ENCODE assay signal across 8 cellular contexts in genomic region chr9:33676184-33676745, GRCh38.
DNase-seq lines count a peak whose midpoint lies in the region; ATAC-seq and TF ChIP-seq lines count a peak whose summit lies in the region.
"Not testable (repeated sequence)": the region's sequence is repeated elsewhere in the genome, so short reads cannot be mapped to it uniquely, and the experiment has no call there.

No MANE protein-coding gene starts in this region.

- H3K36me3 Mint-ChIP-seq in CD4-positive, CD25-positive, alpha-beta regulatory T cell; IgD-negative memory B cell; activated T-helper 2 cell treated with anti-CD3 and anti-CD28 coated beads, Interferon-gamma antibody, Interleukin-2, Interleukin-4, amounts not matched to agents 10 μg/mL and 5 μg/mL and 100 μg/mL, durations not matched to agents 14 hours and 24 hours and 36 hours (ENCODE audit: low read depth); effector memory CD8-positive, alpha-beta T cell (ENCODE audit: insufficient read depth); nephron progenitor cell (ENCODE audit: low read depth): not testable (repeated sequence)

- H3K9ac ChIP-seq in PC-3 (ENCODE audit: low read length) (peak overlapping the region; percentile 49), iPS-18a (ENCODE audit: low read length) (peak overlapping the region; percentile 69), stomach smooth muscle (ENCODE audit: low read length in 2 of 2) (peak overlapping the region; percentile 55 to 60)

- H3K79me2 ChIP-seq in PC-3 (ENCODE audit: low read length): not testable (repeated sequence)

- H4K20me1 ChIP-seq in PC-3 (ENCODE audit: low read length): not testable (repeated sequence)

- intact Hi-C loops in PC-3 (cut with micrococcal nuclease): not testable (repeated sequence)
- intact Hi-C loops in activated T-helper 2 cell treated with anti-CD3 and anti-CD28 coated beads, Interferon-gamma antibody, Interleukin-2, Interleukin-4, amounts not matched to agents 10 μg/mL and 5 μg/mL and 100 μg/mL, durations not matched to agents 14 hours and 24 hours and 36 hours (cut with micrococcal nuclease): loop anchor here (10.0 kb wide), 1 partner anchor 49 kb away; no protein-coding TSS in a partner anchor

- peaks cover 0 to 11% (median 2%) of the 10 kb centered on the region in 7 donors for H3K9me3 Mint-ChIP-seq in CD4-positive, CD25-positive, alpha-beta regulatory T cell
- peaks cover 5 to 12% (median 8%) of the 10 kb centered on the region in 3 donors for H3K9me3 Mint-ChIP-seq in IgD-negative memory B cell
- H3K9me3 Mint-ChIP-seq in activated T-helper 2 cell treated with anti-CD3 and anti-CD28 coated beads, Interferon-gamma antibody, Interleukin-2, Interleukin-4, amounts not matched to agents 10 μg/mL and 5 μg/mL and 100 μg/mL, durations not matched to agents 14 hours and 24 hours and 36 hours; effector memory CD8-positive, alpha-beta T cell: not testable (repeated sequence)
- peaks cover 18% of the 10 kb centered on the region for H3K9me3 Mint-ChIP-seq in nephron progenitor cell

- H2AFZ ChIP-seq in PC-3 (ENCODE audit: low read length): peak overlapping the region; percentile 85

- H3K27me3 Mint-ChIP-seq in CD4-positive, CD25-positive, alpha-beta regulatory T cell: peaks cover 83% of the 10 kb centered on the region
- peaks cover 48% of the 10 kb centered on the region for H3K27me3 Mint-ChIP-seq in IgD-negative memory B cell
- peaks cover 77% of the 10 kb centered on the region for H3K27me3 Mint-ChIP-seq in activated T-helper 2 cell treated with anti-CD3 and anti-CD28 coated beads, Interferon-gamma antibody, Interleukin-2, Interleukin-4, amounts not matched to agents 10 μg/mL and 5 μg/mL and 100 μg/mL, durations not matched to agents 14 hours and 24 hours and 36 hours (ENCODE audit: low read depth)
- H3K27me3 Mint-ChIP-seq in effector memory CD8-positive, alpha-beta T cell: peaks cover 73 to 86% of the 10 kb centered on the region in 2 donors
- H3K27me3 Mint-ChIP-seq in nephron progenitor cell (ENCODE audit: low read depth, poor library complexity): not testable (repeated sequence)

- H3F3A ChIP-seq in PC-3 (ENCODE audit: low read length, unreplicated experiment): not testable (repeated sequence)

- H3K27me3 ChIP-seq in CD4-positive, CD25-positive, alpha-beta regulatory T cell (ENCODE audit: control insufficient read depth, insufficient read depth, low read length): peaks cover 43% of the 10 kb centered on the region
- not testable (repeated sequence) for H3K27me3 ChIP-seq in PC-3 (ENCODE audit: low read length); iPS-18a (ENCODE audit: control insufficient read depth, insufficient read depth, low read length); stomach smooth muscle (ENCODE audit: control insufficient read depth in 1 of 2, insufficient read depth in 2 of 2, low read length in 2 of 2)

- H3K9me2 ChIP-seq in PC-3 (replicated peaks; ENCODE audit: low read length): not testable (repeated sequence)

- BruUV-seq in PC-3 (replicated peaks; lab: Mats Ljungman, UMichigan): TSS peak; percentile 49

- TF ChIP-seq CTCF in PC-3 (conservative IDR thresholded peaks at IDR 0.05; ENCODE audit: low read depth, low read length); nephron progenitor cell (IDR thresholded peaks at IDR 0.05): not testable (repeated sequence)

- DNase-seq in CD4-positive, CD25-positive, alpha-beta regulatory T cell: peak in 1 of 3 donors; percentile 9
- not testable (repeated sequence) for DNase-seq in PC-3; activated T-helper 2 cell treated with anti-CD3 and anti-CD28 coated beads, Interferon-gamma antibody, Interleukin-2, Interleukin-4, amounts not matched to agents 10 μg/mL and 5 μg/mL and 100 μg/mL, durations not matched to agents 14 hours and 24 hours and 36 hours (ENCODE audit: low spot score); effector memory CD8-positive, alpha-beta T cell; nephron progenitor cell

- H3K9me3 ChIP-seq in CD4-positive, CD25-positive, alpha-beta regulatory T cell (ENCODE audit: control insufficient read depth in 2 of 2, low read length in 2 of 2); PC-3 (ENCODE audit: low read length); iPS-18a (ENCODE audit: control insufficient read depth, low read depth, low read length); stomach smooth muscle (ENCODE audit: control insufficient read depth in 2 of 2, low read length in 2 of 2): not testable (repeated sequence)

- H3K27ac ChIP-seq in CD4-positive, CD25-positive, alpha-beta regulatory T cell (ENCODE audit: insufficient read depth, low read length, poor library complexity, severe bottlenecking); PC-3 (ENCODE audit: low read length); iPS-18a (ENCODE audit: low read length): not testable (repeated sequence)
- H3K27ac ChIP-seq in stomach smooth muscle (ENCODE audit: low read length): peak overlapping the region; percentile 71

- H3K4me3 ChIP-seq in CD4-positive, CD25-positive, alpha-beta regulatory T cell (ENCODE audit: low read depth, low read length): not testable (repeated sequence)
- H3K4me3 ChIP-seq in PC-3 (ENCODE audit: low read length) (peak overlapping the region; percentile 74), iPS-18a (ENCODE audit: low read length) (peak overlapping the region; percentile 81), stomach smooth muscle (ENCODE audit: low read length in 2 of 2) (peak overlapping the region; percentile 67 to 72)

- H3K4me1 Mint-ChIP-seq in CD4-positive, CD25-positive, alpha-beta regulatory T cell: not testable (repeated sequence)
- H3K4me1 Mint-ChIP-seq in IgD-negative memory B cell (peaks cover 4 to 11% (median 8%) of the 10 kb centered on the region in 3 donors), nephron progenitor cell (peaks cover 22% of the 10 kb centered on the region)
- H3K4me1 Mint-ChIP-seq in activated T-helper 2 cell treated with anti-CD3 and anti-CD28 coated beads, Interferon-gamma antibody, Interleukin-2, Interleukin-4, amounts not matched to agents 10 μg/mL and 5 μg/mL and 100 μg/mL, durations not matched to agents 14 hours and 24 hours and 36 hours (ENCODE audit: low read depth): peaks cover 18% of the 10 kb centered on the region
- peaks cover 8 to 10% of the 10 kb centered on the region in 2 donors for H3K4me1 Mint-ChIP-seq in effector memory CD8-positive, alpha-beta T cell (ENCODE audit: low read depth in 2 of 2)

- H3K4me3 Mint-ChIP-seq in CD4-positive, CD25-positive, alpha-beta regulatory T cell: peak overlapping the region; percentile 6 to 81 (median 72)
- H3K4me3 Mint-ChIP-seq in IgD-negative memory B cell (peak overlapping the region; percentile 63 to 92 (median 76)), nephron progenitor cell (peak overlapping the region; percentile 96)
- peak overlapping the region; percentile 74 for H3K4me3 Mint-ChIP-seq in activated T-helper 2 cell treated with anti-CD3 and anti-CD28 coated beads, Interferon-gamma antibody, Interleukin-2, Interleukin-4, amounts not matched to agents 10 μg/mL and 5 μg/mL and 100 μg/mL, durations not matched to agents 14 hours and 24 hours and 36 hours (ENCODE audit: low read depth)
- H3K4me3 Mint-ChIP-seq in effector memory CD8-positive, alpha-beta T cell: peak overlapping the region; percentile 83 to 84

- not testable (repeated sequence) for H3K27ac Mint-ChIP-seq in CD4-positive, CD25-positive, alpha-beta regulatory T cell; IgD-negative memory B cell; activated T-helper 2 cell treated with anti-CD3 and anti-CD28 coated beads, Interferon-gamma antibody, Interleukin-2, Interleukin-4, amounts not matched to agents 10 μg/mL and 5 μg/mL and 100 μg/mL, durations not matched to agents 14 hours and 24 hours and 36 hours
- H3K27ac Mint-ChIP-seq in effector memory CD8-positive, alpha-beta T cell: peak overlapping the region in 1 of 2 donors; percentile 41
- peak overlapping the region; percentile 58 for H3K27ac Mint-ChIP-seq in nephron progenitor cell

- CTCF ChIA-PET in PC-3 (lab: Charles Lee): not testable (repeated sequence)

- not testable (repeated sequence) for ATAC-seq in CD4-positive, CD25-positive, alpha-beta regulatory T cell (ENCODE audit: low read depth in 2 of 2); PC-3; effector memory CD8-positive, alpha-beta T cell (replicated peaks)

- not testable (repeated sequence) for H3K4me1 ChIP-seq in CD4-positive, CD25-positive, alpha-beta regulatory T cell (ENCODE audit: control insufficient read depth, insufficient read depth, low read length, poor library complexity, severe bottlenecking); PC-3 (ENCODE audit: insufficient read depth, low read length); iPS-18a (ENCODE audit: control insufficient read depth, low read depth, low read length); stomach smooth muscle (ENCODE audit: control insufficient read depth, insufficient read depth, low read length)

- POLR2A ChIA-PET in PC-3 (lab: Charles Lee; ENCODE audit: unreplicated experiment): not testable (repeated sequence)

- H3K36me3 ChIP-seq in CD4-positive, CD25-positive, alpha-beta regulatory T cell (ENCODE audit: control insufficient read depth, insufficient read depth, low read length); PC-3 (ENCODE audit: low read depth, low read length); iPS-18a (ENCODE audit: control insufficient read depth, low read depth, low read length); stomach smooth muscle (ENCODE audit: control insufficient read depth in 2 of 2, insufficient read depth in 2 of 2, low read length in 2 of 2): not testable (repeated sequence)

- H3K4me2 ChIP-seq in PC-3 (ENCODE audit: low read length): peak overlapping the region; percentile 83
